Comparison of ENCODE assay signal across 15 cellular contexts in genomic region chr7:107610353-107610752, GRCh38. TPM values are rescaled to one million over a fixed set of nuclear protein-coding genes. Genes with fewer than 3 reads are reported as not detected.
"Had no signal": no experiment of that assay in that cellular context is flagged by ENCODE, and none has a peak within 500 bp of the region (broad histone marks: within the 10 kb centered on the region; RNA-seq: fewer than 3 reads in every experiment).

No MANE protein-coding gene starts in this region.

- H3K4me3 Mint-ChIP-seq: activated B cell treated with CpG ODN at 0.5 μM for 24 hours; activated naive CD4-positive, alpha-beta T cell treated with anti-CD3 and anti-CD28 coated beads, Interleukin-2, amount 50 U/mL, for 24 hours; immature natural killer cell; natural killer cell; stimulated activated naive CD8-positive, alpha-beta T cell treated with anti-CD3 and anti-CD28 coated beads, Interleukin-15, Interleukin-2, amounts not matched to agents 100 ng/mL and 50 ng/mL, for 24 hours had no signal

- H3K4me3 ChIP-seq: prostate gland, sigmoid colon had no signal

- H3K9me3 ChIP-seq: prostate gland, sigmoid colon had no signal

- H3K27ac ChIP-seq: brain microvascular endothelial cell, prostate gland, sigmoid colon had no signal

- H3K36me3 ChIP-seq: prostate gland had no signal

- ATAC-seq: left colon, natural killer cell had no signal

- H3K36me3 Mint-ChIP-seq: natural killer cell had no signal

- DNase-seq: activated B cell treated with CpG ODN at 0.5 μM for 24 hours; activated CD4-positive, alpha-beta T cell treated with anti-CD3 and anti-CD28 coated beads, Interleukin-2, amount 50 U/mL, for 1 hour; activated effector memory CD4-positive, alpha-beta T cell treated with Interleukin-2 at 50 U/mL for 16 hours; activated T-cell treated with anti-CD3 and anti-CD28 coated beads, Interleukin-2, amount 50 U/mL, for 1 hour; amniotic stem cell; brain microvascular endothelial cell; immature natural killer cell; left colon; natural killer cell; nucleus accumbens; sigmoid colon; stimulated activated CD4-positive, alpha-beta T cell treated with anti-CD3 and anti-CD28 coated beads, Interleukin-12 subunit alpha, Interleukin-12 subunit beta, amount 100 ng/mL, for 4 hours had no signal

- H3K4me1 Mint-ChIP-seq: activated B cell treated with CpG ODN at 0.5 μM for 24 hours; activated naive CD4-positive, alpha-beta T cell treated with anti-CD3 and anti-CD28 coated beads, Interleukin-2, amount 50 U/mL, for 24 hours; immature natural killer cell; natural killer cell had no signal

- H3K9me3 Mint-ChIP-seq: activated B cell treated with CpG ODN at 0.5 μM for 24 hours; activated naive CD4-positive, alpha-beta T cell treated with anti-CD3 and anti-CD28 coated beads, Interleukin-2, amount 50 U/mL, for 24 hours; immature natural killer cell; natural killer cell; stimulated activated naive CD8-positive, alpha-beta T cell treated with anti-CD3 and anti-CD28 coated beads, Interleukin-15, Interleukin-2, amounts not matched to agents 100 ng/mL and 50 ng/mL, for 24 hours had no signal

- H3K27me3 Mint-ChIP-seq: activated B cell treated with CpG ODN at 0.5 μM for 24 hours; activated naive CD4-positive, alpha-beta T cell treated with anti-CD3 and anti-CD28 coated beads, Interleukin-2, amount 50 U/mL, for 24 hours; stimulated activated naive CD8-positive, alpha-beta T cell treated with anti-CD3 and anti-CD28 coated beads, Interleukin-15, Interleukin-2, amounts not matched to agents 100 ng/mL and 50 ng/mL, for 24 hours had no signal

- H3K27me3 ChIP-seq: brain microvascular endothelial cell, sigmoid colon had no signal

- H3K27ac Mint-ChIP-seq: activated B cell treated with CpG ODN at 0.5 μM for 24 hours; activated naive CD4-positive, alpha-beta T cell treated with anti-CD3 and anti-CD28 coated beads, Interleukin-2, amount 50 U/mL, for 24 hours; immature natural killer cell; natural killer cell; stimulated activated naive CD8-positive, alpha-beta T cell treated with anti-CD3 and anti-CD28 coated beads, Interleukin-15, Interleukin-2, amounts not matched to agents 100 ng/mL and 50 ng/mL, for 24 hours had no signal

RNA-seq across cellular contexts. Expression of gene SLC26A4, which starts 50.3 kb away (rescaled TPM):
- polyA plus RNA-seq: immature natural killer cell had no signal
